33 cellular contexts compared by ENCODE assay signal in the genomic region with DNA sequence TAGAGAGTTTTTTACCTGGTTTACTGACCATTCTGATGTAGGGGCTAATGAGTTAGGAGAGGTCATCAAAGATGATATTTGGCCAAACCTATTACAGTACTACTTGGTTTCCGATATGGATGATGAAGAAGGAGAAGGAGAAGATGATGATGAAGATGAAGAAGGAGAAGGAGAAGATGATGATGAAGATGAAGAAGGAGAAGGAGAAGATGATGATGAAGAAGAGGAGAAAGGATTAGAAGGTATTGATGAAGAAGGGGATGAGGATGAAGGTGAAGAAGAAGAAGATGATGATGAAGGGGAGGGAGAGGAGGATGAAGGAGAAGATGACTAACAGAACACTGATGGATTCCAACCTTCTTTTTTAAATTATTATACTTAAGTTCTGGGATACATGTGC.
"Had no signal": no experiment of that assay in that cellular context is flagged by ENCODE, and none has a peak within 500 bp of the region (broad histone marks: within the 10 kb centered on the region; RNA-seq: fewer than 3 reads in every experiment).

No MANE protein-coding gene starts in this region.

- DNase-seq: activated B cell treated with CpG ODN at 0.5 μM for 24 hours; activated CD4-positive, alpha-beta memory T cell treated with anti-CD3 and anti-CD28 coated beads for 36 hours; activated CD4-positive, alpha-beta T cell treated with anti-CD3 and anti-CD28 coated beads for 4 hours; activated CD4-positive, alpha-beta T cell treated with anti-CD3 and anti-CD28 coated beads, Interleukin-2, amount 10 ng/mL, durations not matched to agents 24 days and 14 days; activated CD4-positive, alpha-beta T cell treated with anti-CD3 and anti-CD28 coated beads, Interleukin-2, amount 50 U/mL, for 1 hour; activated CD4-positive, alpha-beta T cell treated with anti-CD3 and anti-CD28 coated beads, Interleukin-2, amount 50 U/mL, for 4 hours; activated CD4-positive, CD25-positive, alpha-beta regulatory T cell treated with anti-CD3 and anti-CD28 coated beads, Interleukin-2, amount 50 U/mL, for 72 hours; activated CD8-positive, alpha-beta memory T cell treated with anti-CD3 and anti-CD28 coated beads, Interleukin-2, amount 50 U/mL, for 4 hours; activated CD8-positive, alpha-beta T cell treated with anti-CD3 and anti-CD28 coated beads for 36 hours; activated effector memory CD4-positive, alpha-beta T cell treated with anti-CD3 and anti-CD28 coated beads, Interleukin-2, amount 50 U/mL, for 16 hours; activated gamma-delta T cell treated with Interleukin-2 at 50 U/mL for 16 hours; activated naive CD4-positive, alpha-beta T cell; activated naive CD4-positive, alpha-beta T cell treated with anti-CD3 and anti-CD28 coated beads for 36 hours; activated naive CD4-positive, alpha-beta T cell treated with anti-CD3 and anti-CD28 coated beads, Interleukin-2, amount 50 U/mL, for 16 hours; activated naive CD8-positive, alpha-beta T cell treated with anti-CD3 and anti-CD28 coated beads for 36 hours; activated T-cell treated with anti-CD3 and anti-CD28 coated beads for 4 hours; activated T-cell treated with anti-CD3 and anti-CD28 coated beads, Interleukin-2, amount 50 U/mL, for 1 hour; activated T-cell treated with anti-CD3 and anti-CD28 coated beads, Interleukin-2, amount 50 U/mL, for 4 hours; activated T-cell treated with anti-CD3 and anti-CD28 coated beads, Interleukin-2, amount 50 U/mL, for 72 hours; adrenal gland; amniotic stem cell; aorta; body of pancreas; brain microvascular endothelial cell; caudate nucleus; cerebellar nuclear complex; T-helper 1 cell; T-helper 2 cell; T-helper 9 cell had no signal

- ATAC-seq: activated CD8-positive, alpha-beta T cell treated with anti-CD3 and anti-CD28 coated beads for 36 hours; activated naive CD4-positive, alpha-beta T cell treated with anti-CD3 and anti-CD28 coated beads, Interleukin-2, amount 50 U/mL, for 72 hours; activated T-cell treated with anti-CD3 and anti-CD28 coated beads, Interleukin-2, amount 50 U/mL, for 4 hours; activated T-cell treated with anti-CD3 and anti-CD28 coated beads, Interleukin-2, amount 50 U/mL, for 72 hours; activated T-helper 17 cell treated with anti-CD3 and anti-CD28 coated beads, Interleukin-2, amount 50 U/mL, for 72 hours; body of pancreas had no signal

- FAIRE-seq: astrocyte, TTC549 had no signal
